1 cellular context compared by ENCODE assay signal in the genomic region with DNA sequence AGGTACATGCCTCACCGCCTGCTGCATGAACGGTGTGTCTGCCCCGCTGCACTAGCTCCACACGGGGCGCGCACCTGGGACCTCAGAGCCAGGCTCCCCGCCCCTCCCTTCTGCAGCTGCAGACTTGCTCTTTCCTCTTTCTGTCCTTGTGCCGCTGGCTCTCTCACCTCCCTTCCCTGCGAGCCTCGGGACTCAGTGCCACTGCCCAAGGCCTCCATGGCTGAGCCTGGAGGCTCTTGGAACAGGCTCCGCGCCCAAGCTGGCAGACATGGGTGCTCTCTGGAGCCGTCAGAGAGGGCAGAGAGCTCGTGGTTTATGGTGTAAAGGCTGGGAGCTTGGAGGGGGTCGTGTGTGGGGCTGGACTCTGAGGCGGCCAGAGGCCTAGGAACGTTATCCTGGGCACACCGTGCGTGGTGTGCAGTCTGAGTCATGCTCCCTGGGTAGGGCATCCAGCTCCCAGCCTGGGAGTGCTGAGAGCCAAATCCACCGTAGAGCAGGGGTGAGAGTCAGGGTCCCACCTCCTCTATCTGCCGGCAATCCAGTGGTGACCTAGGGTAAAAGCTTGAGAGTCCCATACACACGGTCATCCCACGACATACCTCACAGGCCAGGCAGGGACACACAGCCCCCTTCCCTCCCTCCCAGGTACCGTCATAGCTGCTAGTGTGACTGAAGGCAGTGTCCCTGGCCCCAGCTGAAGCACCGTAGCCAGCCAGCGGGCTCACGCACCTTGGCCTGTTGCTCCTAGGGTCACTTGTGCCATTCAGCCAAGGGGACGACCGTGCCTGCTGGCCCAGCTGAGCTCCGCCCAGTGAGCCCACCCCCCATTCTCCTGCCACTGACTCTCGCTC.
TF ChIP-seq lines count a peak whose summit lies in the region.

No MANE protein-coding gene starts in this region.

TF ChIP-seq in GM23338, 12 proteins besides CTCF, POLR2A, EP300 and RAD21 (continued from another document):
- TF ChIP-seq ZNF462 (CRISPR knock-in tag; IDR thresholded peaks at IDR 0.05) (no peak), ZNF114 (CRISPR knock-in tag; IDR thresholded peaks at IDR 0.05) (no peak), JUNB (IDR thresholded peaks at IDR 0.05; ENCODE audit: unreplicated experiment) (no peak), CREB1 (CRISPR knock-in tag; IDR thresholded peaks at IDR 0.05; ENCODE audit: low read depth) (no peak)
